In genomic region chr9:137116027-137116507, GRCh38 we compare ENCODE assay signal across 22 cellular contexts. TPM values are rescaled to one million over a fixed set of nuclear protein-coding genes. Genes with fewer than 3 reads are reported as not detected.
DNase-seq lines count a peak whose midpoint lies in the region; ATAC-seq, FAIRE-seq and TF ChIP-seq lines count a peak whose summit lies in the region.
"Had no signal": no experiment of that assay in that cellular context is flagged by ENCODE, and none has a peak within 500 bp of the region (broad histone marks: within the 10 kb centered on the region; RNA-seq: fewer than 3 reads in every experiment).

No MANE protein-coding gene starts in this region.

- H3K4me3 ChIP-seq in breast epithelium (no peak overlapping the region), WERI-Rb-1 (ENCODE audit: low read depth, low read length) (no peak overlapping the region), heart left ventricle (no peak overlapping the region), small intestine (ENCODE audit: low read depth in 1 of 2, low read length in 2 of 2) (no peak overlapping the region)
- H3K4me3 ChIP-seq: GM12878 had no signal

- H3K9me3 ChIP-seq in breast epithelium: no peaks in the 10 kb centered on the region
- H3K9me3 ChIP-seq in WERI-Rb-1 (ENCODE audit: severe bottlenecking): no peaks in the 10 kb centered on the region
- H3K9me3 ChIP-seq in heart left ventricle: no peaks in the 10 kb centered on the region
- H3K9me3 ChIP-seq in small intestine (ENCODE audit: control insufficient read depth, low read depth): no peaks in the 10 kb centered on the region
- H3K9me3 ChIP-seq: spleen had no signal

- POLR2A ChIA-PET in MCF 10A (lab: Yijun Ruan, JAX): interaction anchor here (1.0 to 1.5 kb wide), 2 partner anchors 26 to 61 kb away, joined by 3 read pairs; no protein-coding TSS in a partner anchor

- CTCF ChIA-PET in MCF 10A (lab: Yijun Ruan, JAX): interaction anchor here (1.2 kb wide), 1 partner anchor 121 kb away, joined by 4 read pairs; no protein-coding TSS in a partner anchor

- peak overlapping the region; percentile 16 for H3K4me3 Mint-ChIP-seq in MCF 10A (ENCODE audit: unreplicated experiment)
- H3K4me3 Mint-ChIP-seq: CD14-positive monocyte had no signal

- H3K4me1 Mint-ChIP-seq in MCF 10A (ENCODE audit: insufficient read depth, unreplicated experiment): no peaks in the 10 kb centered on the region

- H3K27me3 Mint-ChIP-seq in MCF 10A (ENCODE audit: insufficient read depth, unreplicated experiment): no peaks in the 10 kb centered on the region
- H3K27me3 Mint-ChIP-seq: activated CD4-positive, alpha-beta T cell treated with anti-CD3 and anti-CD28 coated beads, Interleukin-2, amount 10 ng/mL, durations not matched to agents 24 days and 14 days had no signal

- ATAC-seq in heart left ventricle (peak; percentile 33 to 66 (median 42)), HG03025 (IDR thresholded peaks at IDR 0.05; ENCODE audit: low FRiP score, unreplicated experiment) (no peak), HG03432 (IDR thresholded peaks at IDR 0.05; ENCODE audit: unreplicated experiment) (no peak)
- ATAC-seq: GM12878, left colon had no signal

- H3K27me3 ChIP-seq in breast epithelium (no peaks in the 10 kb centered on the region), WERI-Rb-1 (ENCODE audit: insufficient read depth, low read depth, severe bottlenecking) (no peaks in the 10 kb centered on the region), heart left ventricle (no peaks in the 10 kb centered on the region), small intestine (ENCODE audit: control insufficient read depth in 2 of 2, insufficient read depth in 2 of 2, low read length in 2 of 2) (no peaks in the 10 kb centered on the region)
- H3K27me3 ChIP-seq: spleen had no signal

- TF ChIP-seq CTCF in MCF 10A (IDR thresholded peaks at IDR 0.05; ENCODE audit: unreplicated experiment) (no peak), breast epithelium (IDR thresholded peaks at IDR 0.05) (no peak), WERI-Rb-1 (IDR thresholded peaks at IDR 0.05; ENCODE audit: low read depth, low read length) (no peak), heart left ventricle (IDR thresholded peaks at IDR 0.05) (no peak)

- H3K9me3 Mint-ChIP-seq in MCF 10A (ENCODE audit: unreplicated experiment): no peaks in the 10 kb centered on the region
- H3K9me3 Mint-ChIP-seq: activated CD4-positive, alpha-beta T cell treated with anti-CD3 and anti-CD28 coated beads, Interleukin-2, amount 10 ng/mL, durations not matched to agents 24 days and 14 days had no signal

- H3K36me3 ChIP-seq in breast epithelium (no peaks in the 10 kb centered on the region), WERI-Rb-1 (peaks cover 3% of the 10 kb centered on the region; the same call in 1 of the 2 replicates), heart left ventricle (peaks cover 0 to 23% (median 11%) of the 10 kb centered on the region in 9 donors), small intestine (ENCODE audit: control insufficient read depth in 2 of 2, insufficient read depth in 2 of 2, low read length in 2 of 2) (peaks cover 0 to 7% of the 10 kb centered on the region in 2 donors)

- WGBS in heart left ventricle, 4 donors: 46 to 57% (median 49%) methylated on average over 4 to 6 of the region's 6 CpGs
- whole genome bisulfite sequencing in small intestine, 3 donors: 38 to 72% (median 68%) methylated on average over 6 of the region's 6 CpGs

- H3K27ac ChIP-seq in breast epithelium (no peak overlapping the region), WERI-Rb-1 (peak overlapping the region; percentile 22), heart left ventricle (peak overlapping the region in 11 of 12 donors; percentile 50 to 90 (median 73)), temporal lobe (ENCODE audit: low read depth, low read length) (peak overlapping the region; percentile 65), small intestine (ENCODE audit: low read depth in 1 of 2, low read length in 1 of 2) (no peak overlapping the region)
- H3K27ac ChIP-seq: HL-60, spleen had no signal

- TF ChIP-seq POLR2A in breast epithelium (IDR thresholded peaks at IDR 0.05) (no peak), heart left ventricle (IDR thresholded peaks at IDR 0.05) (no peak)

- intact Hi-C loops in MCF 10A (cut with micrococcal nuclease): no loop called here
- intact Hi-C loops in breast epithelium (cut with DNase I; ENCODE audit: low total_unique reads): loop anchor here (2.0 to 10.0 kb wide), 3 partner anchors 29 to 119 kb away; partner anchors contain the start of genes MAN1B1 and SLC34A3
- intact Hi-C loops in heart left ventricle (cut with DNase I): loop anchor here in 2 of 10 donors (5.0 to 10.0 kb wide), 3 partner anchors 69 to 121 kb away; partner anchors contain the start of genes ANAPC2 (in 1 of the 2), CYSRT1 (in 1 of the 2), RNF224 (in 1 of the 2) and SSNA1 (in 1 of the 2)

- H3K27ac Mint-ChIP-seq in MCF 10A (ENCODE audit: low read depth, unreplicated experiment): no peak overlapping the region
- H3K27ac Mint-ChIP-seq: CD14-positive monocyte, endodermal cell had no signal

- no peak for FAIRE-seq in small intestine (lab: Jason Lieb, UNC)
- FAIRE-seq: GM12878, urothelium cell line had no signal

- BruUV-seq in MCF 10A (replicated peaks; lab: Mats Ljungman, UMichigan): no TSS peak

- no peak for DNase-seq in MCF 10A (ENCODE audit: unreplicated experiment)
- no peak for DNase-seq in breast epithelium (ENCODE audit: low spot score in 2 of 2)
- DNase-seq in WERI-Rb-1: no peak
- no peak for DNase-seq in heart left ventricle
- DNase-seq in small intestine: no peak
- DNase-seq: activated CD4-positive, alpha-beta T cell treated with anti-CD3 and anti-CD28 coated beads, Interleukin-2, amount 10 ng/mL, durations not matched to agents 24 days and 14 days; activated CD8-positive, alpha-beta memory T cell treated with anti-CD3 and anti-CD28 coated beads, Interleukin-2, amount 50 U/mL, for 48 hours; aorta; endodermal cell; GDM1; left colon; MM.1S; NCI-H748 treated with DMSO at 0.1 percent for 48 hours; spleen; T-helper 1 cell had no signal

- no peaks in the 10 kb centered on the region for H3K4me1 ChIP-seq in breast epithelium
- peaks cover 0 to 45% (median 23%) of the 10 kb centered on the region in 12 donors for H3K4me1 ChIP-seq in heart left ventricle
- H3K4me1 ChIP-seq in small intestine (ENCODE audit: control insufficient read depth in 2 of 2, insufficient read depth in 1 of 2, low read depth in 1 of 2, low read length in 1 of 2): peaks cover 0 to 4% of the 10 kb centered on the region in 2 donors

- H3K36me3 Mint-ChIP-seq in MCF 10A (ENCODE audit: insufficient read depth, unreplicated experiment): no peaks in the 10 kb centered on the region

RNA-seq across cellular contexts. Expression of gene DPP7, which starts 1.5 kb away (rescaled TPM):
- total RNA-seq in MCF 10A (2022) (139 and 157 TPM in 2 replicates), breast epithelium (100 to 1,000 TPM; 115 to 137 (median 132) TPM), heart left ventricle (100 to 1,000 TPM in 8 of 9 donors, 10 to 100 TPM in 1; 96.6 to 137 (median 119) TPM), temporal lobe (18.7 TPM)
- polyA plus RNA-seq in heart left ventricle (100 to 1,000 TPM; 112 to 260 TPM), small intestine (100 to 1,000 TPM in 2 of 3 donors, 10 to 100 TPM in 1; 66.2 to 133 (median 108) TPM)

RNA-seq across cellular contexts. Expression of gene GRIN1, which starts 22.9 kb away (rescaled TPM):
- 0.61 and 1.4 TPM in 2 replicates for total RNA-seq in MCF 10A (2022)
- 1 to 10 TPM in 2 of 3 donors, not detected in 1; 1.3 to 1.9 TPM for total RNA-seq in breast epithelium
- not detected for total RNA-seq in heart left ventricle
- polyA plus RNA-seq in heart left ventricle: under 1 TPM in 1 of 2 donors, not detected in 1; 0.10 TPM
- 41.8 TPM for total RNA-seq in temporal lobe
- polyA plus RNA-seq in small intestine: under 1 TPM in 1 of 3 donors, not detected in 2; 0.79 TPM
- total RNA-seq: activated CD4-positive, alpha-beta T cell treated with anti-CD3 and anti-CD28 coated beads, Interleukin-2, amount 10 ng/mL, durations not matched to agents 24 days and 14 days; aorta had no signal
- polyA plus RNA-seq: aorta, CD14-positive monocyte had no signal

RNA-seq across cellular contexts. Expression of gene MAN1B1, which starts 29.3 kb away (rescaled TPM):
- 46.5 and 49.1 TPM in 2 replicates for total RNA-seq in MCF 10A (2022)
- total RNA-seq in breast epithelium: 10 to 100 TPM; 50.1 to 62.8 (median 50.8) TPM
- 10 to 100 TPM; 17.6 to 40.6 (median 21.7) TPM for total RNA-seq in heart left ventricle
- polyA plus RNA-seq in heart left ventricle: 10 to 100 TPM; 26.7 to 29.5 TPM
- 37.6 TPM for total RNA-seq in temporal lobe
- polyA plus RNA-seq in small intestine: 10 to 100 TPM; 40.3 to 69.4 (median 41.4) TPM

RNA-seq across cellular contexts. Expression of gene UAP1L1, which starts 38.8 kb away (rescaled TPM):
- total RNA-seq in MCF 10A (2022) (1.0 and 3.7 TPM in 2 replicates), breast epithelium (10 to 100 TPM in 1 of 3 donors, 1 to 10 TPM in 2; 6.7 to 12.0 (median 6.9) TPM), heart left ventricle (10 to 100 TPM in 4 of 9 donors, 1 to 10 TPM in 5; 5.9 to 15.1 (median 9.4) TPM), temporal lobe (0.25 TPM)
- polyA plus RNA-seq in heart left ventricle (10 to 100 TPM in 1 of 2 donors, 1 to 10 TPM in 1; 3.9 to 12.4 TPM), small intestine (1 to 10 TPM in 2 of 3 donors, under 1 TPM in 1; 0.89 to 6.2 (median 4.3) TPM)

RNA-seq across cellular contexts. Expression of gene SAPCD2, which starts 45.7 kb away (rescaled TPM):
- total RNA-seq in MCF 10A (2022): 5.7 and 15.7 TPM in 2 replicates
- total RNA-seq in breast epithelium: 1 to 10 TPM in 2 of 3 donors, under 1 TPM in 1; 0.96 to 2.9 (median 2.8) TPM
- total RNA-seq in heart left ventricle: 1 to 10 TPM in 1 of 9 donors, under 1 TPM in 8; 0.09 to 2.0 (median 0.20) TPM
- under 1 TPM; 0.15 to 0.22 TPM for polyA plus RNA-seq in heart left ventricle
- total RNA-seq in temporal lobe: 1.5 TPM
- 10 to 100 TPM in 1 of 3 donors, 1 to 10 TPM in 1, under 1 TPM in 1; 0.81 to 22.2 (median 1.1) TPM for polyA plus RNA-seq in small intestine

Comparison
In these comparisons a context has a peak if more than half of its experiments do, and no peak if none do; other contexts are left out.
1. H3K27ac ChIP-seq: peak in WERI-Rb-1 (single experiment), heart left ventricle (11 of 12) and temporal lobe (single experiment); none in breast epithelium (0 of 2) and small intestine (0 of 2).
2. ATAC-seq: peak in heart left ventricle (4 of 4); none in HG03025 (single experiment) and HG03432 (single experiment).
3. RNA of gene GRIN1, which starts 22.9 kb away (total RNA-seq): 41.8 TPM in temporal lobe (single experiment); 0.61 to 1.4 TPM in MCF 10A, 1.3 to 1.9 TPM in breast epithelium and not detected in heart left ventricle; every median in the first group is over 10 times any median in the second.